Comparison of ENCODE assay signal across 1 cellular context in the genomic region with DNA sequence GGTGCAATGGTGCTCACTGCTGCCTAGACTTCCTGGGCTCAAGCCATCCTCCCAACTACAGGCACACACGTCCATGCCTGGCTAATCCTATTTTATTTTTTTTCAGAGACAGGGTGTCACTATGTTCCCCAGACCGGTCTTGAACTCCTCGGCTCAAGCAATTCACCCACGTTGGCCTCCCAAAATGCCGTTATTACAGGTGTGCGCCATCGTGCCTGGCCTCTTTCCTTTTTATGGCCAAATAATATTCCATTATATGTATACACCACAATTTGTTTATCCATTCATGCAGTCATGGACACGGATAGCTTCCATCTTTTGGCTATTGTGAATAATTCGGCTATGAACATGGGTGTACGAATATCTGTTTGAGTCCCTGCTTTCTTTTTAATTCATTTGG.
TF ChIP-seq lines count a peak whose summit lies in the region.

No MANE protein-coding gene starts in this region.

TF ChIP-seq in HepG2, 621 proteins besides CTCF, POLR2A, EP300 and RAD21:
- no peak for TF ChIP-seq ETV5 (CRISPR knock-in tag; IDR thresholded peaks at IDR 0.05; ENCODE audit: borderline replicate concordance)
- no peak for TF ChIP-seq SNRNP70 (IDR thresholded peaks at IDR 0.05; ENCODE audit: low read depth, low read length)
- no peak for TF ChIP-seq ZNF567 (CRISPR knock-in tag; IDR thresholded peaks at IDR 0.05; ENCODE audit: borderline replicate concordance)
- TF ChIP-seq MEIS2 (CRISPR knock-in tag; IDR thresholded peaks at IDR 0.05): no peak
- no peak for TF ChIP-seq SIN3A (IDR thresholded peaks at IDR 0.05; ENCODE audit: borderline replicate concordance, low read depth, low read length)
- TF ChIP-seq ZBTB14 (CRISPR knock-in tag; IDR thresholded peaks at IDR 0.05): no peak
- TF ChIP-seq SATB2 (CRISPR knock-in tag; IDR thresholded peaks at IDR 0.05): no peak
- TF ChIP-seq, protein P1, sequence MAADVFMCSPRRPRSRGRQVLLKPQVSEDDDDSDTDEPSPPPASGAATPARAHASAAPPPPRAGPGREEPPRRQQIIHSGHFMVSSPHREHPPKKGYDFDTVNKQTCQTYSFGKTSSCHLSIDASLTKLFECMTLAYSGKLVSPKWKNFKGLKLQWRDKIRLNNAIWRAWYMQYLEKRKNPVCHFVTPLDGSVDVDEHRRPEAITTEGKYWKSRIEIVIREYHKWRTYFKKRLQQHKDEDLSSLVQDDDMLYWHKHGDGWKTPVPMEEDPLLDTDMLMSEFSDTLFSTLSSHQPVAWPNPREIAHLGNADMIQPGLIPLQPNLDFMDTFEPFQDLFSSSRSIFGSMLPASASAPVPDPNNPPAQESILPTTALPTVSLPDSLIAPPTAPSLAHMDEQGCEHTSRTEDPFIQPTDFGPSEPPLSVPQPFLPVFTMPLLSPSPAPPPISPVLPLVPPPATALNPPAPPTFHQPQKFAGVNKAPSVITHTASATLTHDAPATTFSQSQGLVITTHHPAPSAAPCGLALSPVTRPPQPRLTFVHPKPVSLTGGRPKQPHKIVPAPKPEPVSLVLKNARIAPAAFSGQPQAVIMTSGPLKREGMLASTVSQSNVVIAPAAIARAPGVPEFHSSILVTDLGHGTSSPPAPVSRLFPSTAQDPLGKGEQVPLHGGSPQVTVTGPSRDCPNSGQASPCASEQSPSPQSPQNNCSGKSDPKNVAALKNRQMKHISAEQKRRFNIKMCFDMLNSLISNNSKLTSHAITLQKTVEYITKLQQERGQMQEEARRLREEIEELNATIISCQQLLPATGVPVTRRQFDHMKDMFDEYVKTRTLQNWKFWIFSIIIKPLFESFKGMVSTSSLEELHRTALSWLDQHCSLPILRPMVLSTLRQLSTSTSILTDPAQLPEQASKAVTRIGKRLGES (CRISPR knock-in tag; IDR thresholded peaks at IDR 0.05; ENCODE audit: borderline replicate concordance): no peak
- no peak for TF ChIP-seq DBP (CRISPR knock-in tag; IDR thresholded peaks at IDR 0.05; ENCODE audit: not compliant biosample characterization)
- no peak for TF ChIP-seq ZNF484 (CRISPR knock-in tag; IDR thresholded peaks at IDR 0.05; ENCODE audit: borderline replicate concordance, low read depth)
- TF ChIP-seq, protein P2, sequence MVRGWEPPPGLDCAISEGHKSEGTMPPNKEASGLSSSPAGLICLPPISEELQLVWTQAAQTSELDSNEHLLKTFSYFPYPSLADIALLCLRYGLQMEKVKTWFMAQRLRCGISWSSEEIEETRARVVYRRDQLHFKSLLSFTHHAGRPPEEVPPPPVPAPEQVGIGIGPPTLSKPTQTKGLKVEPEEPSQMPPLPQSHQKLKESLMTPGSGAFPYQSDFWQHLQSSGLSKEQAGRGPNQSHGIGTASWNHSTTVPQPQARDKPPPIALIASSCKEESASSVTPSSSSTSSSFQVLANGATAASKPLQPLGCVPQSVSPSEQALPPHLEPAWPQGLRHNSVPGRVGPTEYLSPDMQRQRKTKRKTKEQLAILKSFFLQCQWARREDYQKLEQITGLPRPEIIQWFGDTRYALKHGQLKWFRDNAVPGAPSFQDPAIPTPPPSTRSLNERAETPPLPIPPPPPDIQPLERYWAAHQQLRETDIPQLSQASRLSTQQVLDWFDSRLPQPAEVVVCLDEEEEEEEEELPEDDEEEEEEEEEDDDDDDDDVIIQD (CRISPR knock-in tag; IDR thresholded peaks at IDR 0.05; ENCODE audit: low read depth): no peak
- TF ChIP-seq STAG1 (CRISPR knock-in tag; IDR thresholded peaks at IDR 0.05): no peak
- TF ChIP-seq, protein P3, sequence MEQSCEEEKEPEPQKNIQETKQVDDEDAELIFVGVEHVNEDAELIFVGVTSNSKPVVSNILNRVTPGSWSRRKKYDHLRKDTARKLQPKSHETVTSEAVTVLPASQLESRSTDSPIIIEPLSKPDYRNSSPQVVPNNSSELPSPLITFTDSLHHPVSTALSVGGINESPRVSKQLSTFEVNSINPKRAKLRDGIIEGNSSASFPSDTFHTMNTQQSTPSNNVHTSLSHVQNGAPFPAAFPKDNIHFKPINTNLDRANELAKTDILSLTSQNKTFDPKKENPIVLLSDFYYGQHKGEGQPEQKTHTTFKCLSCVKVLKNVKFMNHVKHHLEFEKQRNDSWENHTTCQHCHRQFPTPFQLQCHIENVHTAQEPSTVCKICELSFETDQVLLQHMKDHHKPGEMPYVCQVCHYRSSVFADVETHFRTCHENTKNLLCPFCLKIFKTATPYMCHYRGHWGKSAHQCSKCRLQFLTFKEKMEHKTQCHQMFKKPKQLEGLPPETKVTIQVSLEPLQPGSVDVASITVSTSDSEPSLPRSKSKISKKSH (CRISPR knock-in tag; IDR thresholded peaks at IDR 0.05; ENCODE audit: borderline replicate concordance): no peak
- TF ChIP-seq ZNF678 (CRISPR knock-in tag; IDR thresholded peaks at IDR 0.05): no peak
- no peak for TF ChIP-seq SMARCC2 (IDR thresholded peaks at IDR 0.05)
- TF ChIP-seq ZNF329 (CRISPR knock-in tag; IDR thresholded peaks at IDR 0.05; ENCODE audit: low read depth): no peak
- TF ChIP-seq ZNF350 (CRISPR knock-in tag; IDR thresholded peaks at IDR 0.05; ENCODE audit: borderline replicate concordance, low read depth): no peak
- no peak for TF ChIP-seq ZNF639 (CRISPR knock-in tag; conservative IDR thresholded peaks at IDR 0.05)
- no peak for TF ChIP-seq POLR2G (IDR thresholded peaks at IDR 0.05; ENCODE audit: low read depth, low read length)
